Comparison of ENCODE assay signal across 1 cellular context in the genomic region with DNA sequence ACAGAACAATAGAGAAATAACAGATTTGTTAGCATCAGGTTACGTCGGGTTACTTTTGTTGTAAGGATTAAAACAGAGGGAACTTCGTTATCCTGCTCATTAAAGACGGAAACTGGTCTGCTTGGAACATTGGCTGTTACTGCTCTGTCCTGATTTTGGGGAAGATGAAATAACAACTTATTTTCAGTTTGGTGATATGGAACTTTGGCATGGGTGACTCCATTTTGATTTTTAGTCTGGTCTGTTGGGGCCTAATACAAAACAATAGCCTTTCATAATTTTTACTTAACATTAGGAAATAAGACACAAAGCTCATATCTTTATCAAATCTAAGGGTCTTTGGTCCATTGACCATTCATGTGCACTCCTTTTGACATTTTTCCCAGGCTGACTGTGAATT.
TF ChIP-seq lines count a peak whose summit lies in the region.

No MANE protein-coding gene starts in this region.

TF ChIP-seq in SK-N-SH, 30 proteins besides CTCF, POLR2A, EP300 and RAD21 (continued from another document):
- TF ChIP-seq, protein P1, sequence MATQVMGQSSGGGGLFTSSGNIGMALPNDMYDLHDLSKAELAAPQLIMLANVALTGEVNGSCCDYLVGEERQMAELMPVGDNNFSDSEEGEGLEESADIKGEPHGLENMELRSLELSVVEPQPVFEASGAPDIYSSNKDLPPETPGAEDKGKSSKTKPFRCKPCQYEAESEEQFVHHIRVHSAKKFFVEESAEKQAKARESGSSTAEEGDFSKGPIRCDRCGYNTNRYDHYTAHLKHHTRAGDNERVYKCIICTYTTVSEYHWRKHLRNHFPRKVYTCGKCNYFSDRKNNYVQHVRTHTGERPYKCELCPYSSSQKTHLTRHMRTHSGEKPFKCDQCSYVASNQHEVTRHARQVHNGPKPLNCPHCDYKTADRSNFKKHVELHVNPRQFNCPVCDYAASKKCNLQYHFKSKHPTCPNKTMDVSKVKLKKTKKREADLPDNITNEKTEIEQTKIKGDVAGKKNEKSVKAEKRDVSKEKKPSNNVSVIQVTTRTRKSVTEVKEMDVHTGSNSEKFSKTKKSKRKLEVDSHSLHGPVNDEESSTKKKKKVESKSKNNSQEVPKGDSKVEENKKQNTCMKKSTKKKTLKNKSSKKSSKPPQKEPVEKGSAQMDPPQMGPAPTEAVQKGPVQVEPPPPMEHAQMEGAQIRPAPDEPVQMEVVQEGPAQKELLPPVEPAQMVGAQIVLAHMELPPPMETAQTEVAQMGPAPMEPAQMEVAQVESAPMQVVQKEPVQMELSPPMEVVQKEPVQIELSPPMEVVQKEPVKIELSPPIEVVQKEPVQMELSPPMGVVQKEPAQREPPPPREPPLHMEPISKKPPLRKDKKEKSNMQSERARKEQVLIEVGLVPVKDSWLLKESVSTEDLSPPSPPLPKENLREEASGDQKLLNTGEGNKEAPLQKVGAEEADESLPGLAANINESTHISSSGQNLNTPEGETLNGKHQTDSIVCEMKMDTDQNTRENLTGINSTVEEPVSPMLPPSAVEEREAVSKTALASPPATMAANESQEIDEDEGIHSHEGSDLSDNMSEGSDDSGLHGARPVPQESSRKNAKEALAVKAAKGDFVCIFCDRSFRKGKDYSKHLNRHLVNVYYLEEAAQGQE (IDR thresholded peaks at IDR 0.05; ENCODE audit: low read depth, low read length), result no peak
- TF ChIP-seq RFX5 (IDR thresholded peaks at IDR 0.05; ENCODE audit: low read length) (no peak), ELF1 (IDR thresholded peaks at IDR 0.05) (no peak)
- TF ChIP-seq, protein P2, sequence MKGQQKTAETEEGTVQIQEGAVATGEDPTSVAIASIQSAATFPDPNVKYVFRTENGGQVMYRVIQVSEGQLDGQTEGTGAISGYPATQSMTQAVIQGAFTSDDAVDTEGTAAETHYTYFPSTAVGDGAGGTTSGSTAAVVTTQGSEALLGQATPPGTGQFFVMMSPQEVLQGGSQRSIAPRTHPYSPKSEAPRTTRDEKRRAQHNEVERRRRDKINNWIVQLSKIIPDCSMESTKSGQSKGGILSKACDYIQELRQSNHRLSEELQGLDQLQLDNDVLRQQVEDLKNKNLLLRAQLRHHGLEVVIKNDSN (IDR thresholded peaks at IDR 0.05; ENCODE audit: borderline replicate concordance, low read depth), result no peak
- TF ChIP-seq, protein P3, sequence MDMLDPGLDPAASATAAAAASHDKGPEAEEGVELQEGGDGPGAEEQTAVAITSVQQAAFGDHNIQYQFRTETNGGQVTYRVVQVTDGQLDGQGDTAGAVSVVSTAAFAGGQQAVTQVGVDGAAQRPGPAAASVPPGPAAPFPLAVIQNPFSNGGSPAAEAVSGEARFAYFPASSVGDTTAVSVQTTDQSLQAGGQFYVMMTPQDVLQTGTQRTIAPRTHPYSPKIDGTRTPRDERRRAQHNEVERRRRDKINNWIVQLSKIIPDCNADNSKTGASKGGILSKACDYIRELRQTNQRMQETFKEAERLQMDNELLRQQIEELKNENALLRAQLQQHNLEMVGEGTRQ (IDR thresholded peaks at IDR 0.05; ENCODE audit: borderline replicate concordance, low read depth, low read length), result no peak
